ENCODE assay signal across 33 cellular contexts in the genomic region with DNA sequence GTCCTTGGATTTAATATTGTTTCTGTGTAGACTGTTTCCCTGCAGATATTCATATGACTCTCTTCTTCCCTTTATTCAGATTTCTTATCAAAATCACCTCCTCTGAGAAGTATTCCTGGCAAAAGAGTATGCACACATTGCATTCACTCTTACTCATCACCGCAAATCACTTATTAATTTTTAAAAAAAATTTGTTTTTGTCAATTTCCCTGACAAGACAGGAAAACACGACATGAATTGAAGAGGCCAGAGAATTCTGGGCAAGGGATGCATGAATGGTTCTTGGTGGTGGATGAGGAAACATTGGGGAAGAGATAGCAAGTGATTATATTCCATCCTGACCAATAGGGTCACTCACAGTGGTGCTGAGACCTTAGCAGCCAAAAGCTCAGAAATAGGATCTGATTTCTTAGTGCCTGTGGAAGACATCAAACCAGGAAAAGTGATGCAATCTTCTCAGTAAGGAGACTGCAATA.
DNase-seq lines count a peak whose midpoint lies in the region; ATAC-seq and TF ChIP-seq lines count a peak whose summit lies in the region.
"Had no signal": no experiment of that assay in that cellular context is flagged by ENCODE, and none has a peak within 500 bp of the region (broad histone marks: within the 10 kb centered on the region; RNA-seq: fewer than 3 reads in every experiment).

No MANE protein-coding gene starts in this region.

- no peaks in the 10 kb centered on the region for H3K27me3 Mint-ChIP-seq in activated T-helper 2 cell treated with anti-CD3 and anti-CD28 coated beads, Interferon-gamma antibody, Interleukin-2, Interleukin-4, amounts not matched to agents 10 μg/mL and 5 μg/mL and 100 μg/mL, durations not matched to agents 14 hours and 24 hours and 36 hours (ENCODE audit: low read depth)
- H3K27me3 Mint-ChIP-seq: activated CD4-positive, alpha-beta memory T cell treated with anti-CD3 and anti-CD28 coated beads for 36 hours; activated naive CD8-positive, alpha-beta T cell; CD8-positive, alpha-beta memory T cell had no signal

- no peak overlapping the region for H3K9ac ChIP-seq in IMR-90 (ENCODE audit: low read depth, low read length)

- no peaks in the 10 kb centered on the region for H3K79me1 ChIP-seq in IMR-90 (ENCODE audit: low read depth in 1 of 2, low read length in 2 of 2)

- dilution Hi-C loops in IMR-90 (cut with HindIII; ENCODE audit: low sequenced_read_pairs, unreplicated experiment): no loop called here

- H3K4me3 Mint-ChIP-seq in activated T-helper 2 cell treated with anti-CD3 and anti-CD28 coated beads, Interferon-gamma antibody, Interleukin-2, Interleukin-4, amounts not matched to agents 10 μg/mL and 5 μg/mL and 100 μg/mL, durations not matched to agents 14 hours and 24 hours and 36 hours (ENCODE audit: low read depth): no peak overlapping the region
- H3K4me3 Mint-ChIP-seq: activated CD4-positive, alpha-beta memory T cell treated with anti-CD3 and anti-CD28 coated beads for 36 hours; activated naive CD8-positive, alpha-beta T cell; CD8-positive, alpha-beta memory T cell; natural killer cell had no signal

- no peak overlapping the region for H2AK5ac ChIP-seq in IMR-90 (ENCODE audit: low read depth, low read length)

- H3K4me3 ChIP-seq in IMR-90 (ENCODE audit: insufficient read depth, low read depth, low read length) (no peak overlapping the region), fibroblast of the aortic adventitia (ENCODE audit: low read depth, low read length) (no peak overlapping the region)
- H3K4me3 ChIP-seq: HAP-1, lower lobe of right lung, Peyer's patch, SJSA1, skin epidermis had no signal

- no peaks in the 10 kb centered on the region for H3K9me3 Mint-ChIP-seq in activated T-helper 2 cell treated with anti-CD3 and anti-CD28 coated beads, Interferon-gamma antibody, Interleukin-2, Interleukin-4, amounts not matched to agents 10 μg/mL and 5 μg/mL and 100 μg/mL, durations not matched to agents 14 hours and 24 hours and 36 hours
- H3K9me3 Mint-ChIP-seq: activated CD4-positive, alpha-beta memory T cell treated with anti-CD3 and anti-CD28 coated beads for 36 hours had no signal

- no peak overlapping the region for H4K91ac ChIP-seq in IMR-90 (ENCODE audit: insufficient read depth, low read depth, low read length)

- H3K36me3 Mint-ChIP-seq in activated T-helper 2 cell treated with anti-CD3 and anti-CD28 coated beads, Interferon-gamma antibody, Interleukin-2, Interleukin-4, amounts not matched to agents 10 μg/mL and 5 μg/mL and 100 μg/mL, durations not matched to agents 14 hours and 24 hours and 36 hours (ENCODE audit: low read depth): no peaks in the 10 kb centered on the region
- H3K36me3 Mint-ChIP-seq: activated CD4-positive, alpha-beta memory T cell treated with anti-CD3 and anti-CD28 coated beads for 36 hours; activated naive CD8-positive, alpha-beta T cell; CD8-positive, alpha-beta memory T cell; natural killer cell had no signal

- no peak overlapping the region for H3K4ac ChIP-seq in IMR-90 (ENCODE audit: low read depth, low read length)

- no peak overlapping the region for H4K5ac ChIP-seq in IMR-90 (ENCODE audit: low read depth, low read length)

- H2BK15ac ChIP-seq in IMR-90 (ENCODE audit: low read depth, low read length): no peak overlapping the region

- in situ Hi-C loops in Caki2 (cut with HindIII; ENCODE audit: low pct_unique_long_range_greater_than_20kb, low sequenced_read_pairs): no loop called here
- in situ Hi-C loops in IMR-90 (cut with MboI; ENCODE audit: low sequenced_read_pairs): loop anchor here (25.0 kb wide), 1 partner anchor 1602 kb away; no protein-coding TSS in a partner anchor

- no peak overlapping the region for H3K23ac ChIP-seq in IMR-90 (ENCODE audit: low read depth, low read length)

- H3K27me3 ChIP-seq in IMR-90 (ENCODE audit: control insufficient read depth, insufficient read depth, low read length): no peaks in the 10 kb centered on the region
- H3K27me3 ChIP-seq: BE2C, Peyer's patch, SJSA1 had no signal

- no TSS peak for BruUV-seq in IMR-90 (replicated peaks; lab: Mats Ljungman, UMichigan)

- ATAC-seq in IMR-90 (ENCODE audit: low read depth) (peak; percentile 14; the same call in 1 of the 2 replicates), GM18498 (IDR thresholded peaks at IDR 0.05; ENCODE audit: unreplicated experiment) (no peak)
- ATAC-seq: activated CD4-positive, CD25-positive, alpha-beta regulatory T cell treated with anti-CD3 and anti-CD28 coated beads, Interleukin-2, amount 50 U/mL, for 24 hours; lower lobe of right lung; natural killer cell had no signal

- CTCF ChIA-PET in IMR-90 (lab: Yijun Ruan, JAX): no interaction called here

- no peak overlapping the region for H2BK5ac ChIP-seq in IMR-90 (ENCODE audit: low read depth, low read length, poor library complexity, severe bottlenecking)

- H3K9me1 ChIP-seq in IMR-90 (ENCODE audit: insufficient read depth, low read length): no peaks in the 10 kb centered on the region

- H3K36me3 ChIP-seq in IMR-90 (ENCODE audit: control insufficient read depth, insufficient read depth, low read length): no peaks in the 10 kb centered on the region
- H3K36me3 ChIP-seq: BE2C, HAP-1, lower lobe of right lung, Peyer's patch, SJSA1 had no signal

- no peak overlapping the region for H2AK9ac ChIP-seq in IMR-90 (replicated peaks; ENCODE audit: low read depth, low read length, poor library complexity)

- no CpG with 5 or more reads among the region's 2 CpGs for WGBS in IMR-90 (ENCODE audit: extremely low coverage in 2 of 2, insufficient read length in 1 of 2), 2 experiments

- no peaks in the 10 kb centered on the region for H4K20me1 ChIP-seq in IMR-90 (ENCODE audit: insufficient read depth, low read length)

- H2AFZ ChIP-seq in IMR-90 (replicated peaks; ENCODE audit: low read length, poor library complexity): no peak overlapping the region

- no peak overlapping the region for H3K27ac Mint-ChIP-seq in activated T-helper 2 cell treated with anti-CD3 and anti-CD28 coated beads, Interferon-gamma antibody, Interleukin-2, Interleukin-4, amounts not matched to agents 10 μg/mL and 5 μg/mL and 100 μg/mL, durations not matched to agents 14 hours and 24 hours and 36 hours
- H3K27ac Mint-ChIP-seq: activated CD4-positive, alpha-beta memory T cell treated with anti-CD3 and anti-CD28 coated beads for 36 hours; activated naive CD8-positive, alpha-beta T cell; CD8-positive, alpha-beta memory T cell; natural killer cell had no signal

- no peak overlapping the region for H3K18ac ChIP-seq in IMR-90 (ENCODE audit: low read depth, low read length)

- no peaks in the 10 kb centered on the region for H3K9me3 ChIP-seq in IMR-90 (ENCODE audit: control insufficient read depth, insufficient read depth, low read length)
- H3K9me3 ChIP-seq: BE2C, HAP-1, lower lobe of right lung, Peyer's patch, SJSA1 had no signal

- peak overlapping the region; percentile 35; the same call in 1 of the 2 replicates for H3K4me2 ChIP-seq in IMR-90 (ENCODE audit: low read depth, low read length)

- TF ChIP-seq CTCF in IMR-90 (conservative IDR thresholded peaks at IDR 0.05; ENCODE audit: low read depth, low read length) (no peak), fibroblast of the aortic adventitia (IDR thresholded peaks at IDR 0.05; ENCODE audit: insufficient read depth, low read length) (no peak)

- H3K4me1 Mint-ChIP-seq in activated T-helper 2 cell treated with anti-CD3 and anti-CD28 coated beads, Interferon-gamma antibody, Interleukin-2, Interleukin-4, amounts not matched to agents 10 μg/mL and 5 μg/mL and 100 μg/mL, durations not matched to agents 14 hours and 24 hours and 36 hours (ENCODE audit: low read depth): no peaks in the 10 kb centered on the region
- H3K4me1 Mint-ChIP-seq: CD8-positive, alpha-beta memory T cell; natural killer cell had no signal

- H2BK120ac ChIP-seq in IMR-90 (ENCODE audit: low read depth, low read length): no peak overlapping the region

- 0 out of 2 replicates have a peak overlapping the region, but pooled peaks have one; percentile 5 for H3K14ac ChIP-seq in IMR-90 (replicated peaks; ENCODE audit: low read depth, low read length)

- peaks cover 2% of the 10 kb centered on the region for H3K4me1 ChIP-seq in IMR-90 (ENCODE audit: control insufficient read depth, insufficient read depth, low read length)
- H3K4me1 ChIP-seq: BE2C, lower lobe of right lung, Peyer's patch, SJSA1 had no signal

- POLR2A ChIA-PET in IMR-90 (lab: Charles Lee; ENCODE audit: unreplicated experiment): no interaction called here

- no peak overlapping the region for H3K56ac ChIP-seq in IMR-90 (ENCODE audit: extremely low read depth, insufficient read depth, low read length)

- no peak for TF ChIP-seq POLR2A in IMR-90 (IDR thresholded peaks at IDR 0.05; ENCODE audit: low read depth, low read length)

- no peak for TF ChIP-seq RAD21 in IMR-90 (IDR thresholded peaks at IDR 0.05; ENCODE audit: low read length)

- peak; percentile 56 for DNase-seq in Caki2 (ENCODE audit: low read depth)
- DNase-seq in IMR-90: peak; percentile 51
- DNase-seq in amniotic epithelial cell (ENCODE audit: low read depth): peak; percentile 14
- peak; percentile 16 for DNase-seq in fibroblast of the aortic adventitia (ENCODE audit: low read depth)
- no peak for DNase-seq in activated T-helper 2 cell treated with anti-CD3 and anti-CD28 coated beads, Interferon-gamma antibody, Interleukin-2, Interleukin-4, amounts not matched to agents 10 μg/mL and 5 μg/mL and 100 μg/mL, durations not matched to agents 14 hours and 24 hours and 36 hours (ENCODE audit: low spot score)
- no peak for DNase-seq in NCI-H82 treated with DMSO at 0.1 percent for 48 hours (lab: John Stamatoyannopoulos, UW; ENCODE audit: unreplicated experiment)
- no peak for DNase-seq in NCI-H82 (lab: John Stamatoyannopoulos, UW)
- DNase-seq: activated CD4-positive, alpha-beta memory T cell treated with anti-CD3 and anti-CD28 coated beads for 36 hours; activated effector memory CD4-positive, alpha-beta T cell treated with Interleukin-2 at 50 U/mL for 16 hours; activated T-cell treated with anti-CD3 and anti-CD28 coated beads for 4 hours; BE2C; caudate nucleus; CD8-positive, alpha-beta memory T cell; dermis blood vessel endothelial cell; DMS153; GDM1; glutamatergic neuron; kidney; lower lobe of right lung; natural killer cell; NCI-H1105; NCI-H187 treated with DMSO at 0.1 percent for 48 hours; NCI-H524; Peyer's patch; stimulated activated CD4-positive, alpha-beta T cell treated with anti-CD3 and anti-CD28 coated beads, Interleukin-2, amount 100 ng/mL, for 24 hours; T-helper 1 cell had no signal

- H3K27ac ChIP-seq in IMR-90 (ENCODE audit: insufficient read depth, low read length): no peak overlapping the region
- H3K27ac ChIP-seq: HL-60, lower lobe of right lung, Peyer's patch, SJSA1, skin epidermis had no signal

- no peak overlapping the region; a peak in 1 of 4 replicates for H4K8ac ChIP-seq in IMR-90 (ENCODE audit: low read depth in 2 of 2, low read length in 2 of 2)

- intact Hi-C loops in IMR-90 (cut with micrococcal nuclease): no loop called here
- intact Hi-C loops in activated T-helper 2 cell treated with anti-CD3 and anti-CD28 coated beads, Interferon-gamma antibody, Interleukin-2, Interleukin-4, amounts not matched to agents 10 μg/mL and 5 μg/mL and 100 μg/mL, durations not matched to agents 14 hours and 24 hours and 36 hours (cut with micrococcal nuclease): no loop called here

- H2BK20ac ChIP-seq in IMR-90 (ENCODE audit: low read depth, low read length): peak overlapping the region; percentile 31; the same call in 1 of the 2 replicates

TF ChIP-seq in IMR-90, 13 proteins besides CTCF, POLR2A, EP300 and RAD21 (continues in another document):
- peak; percentile 79 for TF ChIP-seq CEBPB (IDR thresholded peaks at IDR 0.05; ENCODE audit: low read depth, low read length)

Comparison
In these comparisons a context has a peak if more than half of its experiments do, and no peak if none do; other contexts are left out.
1. DNase-seq: peak in Caki2 (single experiment), IMR-90 (single experiment), amniotic epithelial cell (single experiment) and fibroblast of the aortic adventitia (single experiment); none in activated T-helper 2 cell treated with anti-CD3 and anti-CD28 coated beads, Interferon-gamma antibody, Interleukin-2, Interleukin-4, amounts not matched to agents 10 μg/mL and 5 μg/mL and 100 μg/mL, durations not matched to agents 14 hours and 24 hours and 36 hours (single experiment), NCI-H82 treated with DMSO at 0.1 percent for 48 hours (single experiment) and NCI-H82 (single experiment).